ENCODE assay signal across 1 cellular context in genomic region chr4:8547108-8547911, GRCh38.
TF ChIP-seq lines count a peak whose summit lies in the region.

No MANE protein-coding gene starts in this region.

TF ChIP-seq in K562, 482 proteins besides CTCF, POLR2A, EP300 and RAD21 (continued from another document and continues in another):
- TF ChIP-seq, protein P1, sequence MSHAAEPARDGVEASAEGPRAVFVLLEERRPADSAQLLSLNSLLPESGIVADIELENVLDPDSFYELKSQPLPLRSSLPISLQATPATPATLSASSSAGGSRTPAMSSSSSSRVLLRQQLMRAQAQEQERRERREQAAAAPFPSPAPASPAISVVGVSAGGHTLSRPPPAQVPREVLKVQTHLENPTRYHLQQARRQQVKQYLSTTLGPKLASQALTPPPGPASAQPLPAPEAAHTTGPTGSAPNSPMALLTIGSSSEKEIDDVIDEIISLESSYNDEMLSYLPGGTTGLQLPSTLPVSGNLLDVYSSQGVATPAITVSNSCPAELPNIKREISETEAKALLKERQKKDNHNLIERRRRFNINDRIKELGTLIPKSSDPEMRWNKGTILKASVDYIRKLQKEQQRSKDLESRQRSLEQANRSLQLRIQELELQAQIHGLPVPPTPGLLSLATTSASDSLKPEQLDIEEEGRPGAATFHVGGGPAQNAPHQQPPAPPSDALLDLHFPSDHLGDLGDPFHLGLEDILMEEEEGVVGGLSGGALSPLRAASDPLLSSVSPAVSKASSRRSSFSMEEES (CRISPR knock-in tag; IDR thresholded peaks at IDR 0.05), result no peak
- no peak for TF ChIP-seq HDAC3 (IDR thresholded peaks at IDR 0.05; ENCODE audit: borderline replicate concordance, partially characterized antibody)
- TF ChIP-seq, protein P2, sequence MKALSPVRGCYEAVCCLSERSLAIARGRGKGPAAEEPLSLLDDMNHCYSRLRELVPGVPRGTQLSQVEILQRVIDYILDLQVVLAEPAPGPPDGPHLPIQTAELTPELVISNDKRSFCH (CRISPR knock-in tag; IDR thresholded peaks at IDR 0.05), result no peak
- TF ChIP-seq, protein P2 (tag; IDR thresholded peaks at IDR 0.05), result no peak
- TF ChIP-seq ZNF398 (CRISPR knock-in tag; IDR thresholded peaks at IDR 0.05), result no peak
- no peak for TF ChIP-seq DNMT1 (IDR thresholded peaks at IDR 0.05)
- no peak for TF ChIP-seq ZNF253 (CRISPR knock-in tag; conservative IDR thresholded peaks at IDR 0.05)
- TF ChIP-seq, protein P3, sequence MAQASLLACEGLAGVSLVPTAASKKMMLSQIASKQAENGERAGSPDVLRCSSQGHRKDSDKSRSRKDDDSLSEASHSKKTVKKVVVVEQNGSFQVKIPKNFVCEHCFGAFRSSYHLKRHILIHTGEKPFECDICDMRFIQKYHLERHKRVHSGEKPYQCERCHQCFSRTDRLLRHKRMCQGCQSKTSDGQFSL (CRISPR knock-in tag; IDR thresholded peaks at IDR 0.05), result no peak
- TF ChIP-seq, protein P3 (tag; IDR thresholded peaks at IDR 0.05), result no peak
- no peak for TF ChIP-seq YY1 (IDR thresholded peaks at IDR 0.05; ENCODE audit: borderline replicate concordance in 1 of 3, control insufficient read depth in 1 of 3, extremely low read depth in 1 of 3, insufficient read depth in 3 of 3, insufficient read length in 1 of 3, insufficient replicate concordance in 2 of 3, low read depth in 1 of 3, low read length in 2 of 3)
- TF ChIP-seq MECOM (CRISPR knock-in tag; IDR thresholded peaks at IDR 0.05), result no peak
- no peak for TF ChIP-seq SMARCB1 (IDR thresholded peaks at IDR 0.05; ENCODE audit: insufficient read length, low read depth)
- TF ChIP-seq GATAD2A (IDR thresholded peaks at IDR 0.05), result no peak; the same call in 1 of the 2 replicates
- TF ChIP-seq ETS2 (tag; IDR thresholded peaks at IDR 0.05; ENCODE audit: borderline replicate concordance, poor library complexity, severe bottlenecking), result no peak
- TF ChIP-seq ZNF354B (CRISPR knock-in tag; IDR thresholded peaks at IDR 0.05), result no peak
- TF ChIP-seq, protein P4, sequence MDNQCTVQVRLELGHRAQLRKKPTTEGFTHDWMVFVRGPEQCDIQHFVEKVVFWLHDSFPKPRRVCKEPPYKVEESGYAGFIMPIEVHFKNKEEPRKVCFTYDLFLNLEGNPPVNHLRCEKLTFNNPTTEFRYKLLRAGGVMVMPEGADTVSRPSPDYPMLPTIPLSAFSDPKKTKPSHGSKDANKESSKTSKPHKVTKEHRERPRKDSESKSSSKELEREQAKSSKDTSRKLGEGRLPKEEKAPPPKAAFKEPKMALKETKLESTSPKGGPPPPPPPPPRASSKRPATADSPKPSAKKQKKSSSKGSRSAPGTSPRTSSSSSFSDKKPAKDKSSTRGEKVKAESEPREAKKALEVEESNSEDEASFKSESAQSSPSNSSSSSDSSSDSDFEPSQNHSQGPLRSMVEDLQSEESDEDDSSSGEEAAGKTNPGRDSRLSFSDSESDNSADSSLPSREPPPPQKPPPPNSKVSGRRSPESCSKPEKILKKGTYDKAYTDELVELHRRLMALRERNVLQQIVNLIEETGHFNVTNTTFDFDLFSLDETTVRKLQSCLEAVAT (IDR thresholded peaks at IDR 0.05), result no peak
- TF ChIP-seq, protein P5, sequence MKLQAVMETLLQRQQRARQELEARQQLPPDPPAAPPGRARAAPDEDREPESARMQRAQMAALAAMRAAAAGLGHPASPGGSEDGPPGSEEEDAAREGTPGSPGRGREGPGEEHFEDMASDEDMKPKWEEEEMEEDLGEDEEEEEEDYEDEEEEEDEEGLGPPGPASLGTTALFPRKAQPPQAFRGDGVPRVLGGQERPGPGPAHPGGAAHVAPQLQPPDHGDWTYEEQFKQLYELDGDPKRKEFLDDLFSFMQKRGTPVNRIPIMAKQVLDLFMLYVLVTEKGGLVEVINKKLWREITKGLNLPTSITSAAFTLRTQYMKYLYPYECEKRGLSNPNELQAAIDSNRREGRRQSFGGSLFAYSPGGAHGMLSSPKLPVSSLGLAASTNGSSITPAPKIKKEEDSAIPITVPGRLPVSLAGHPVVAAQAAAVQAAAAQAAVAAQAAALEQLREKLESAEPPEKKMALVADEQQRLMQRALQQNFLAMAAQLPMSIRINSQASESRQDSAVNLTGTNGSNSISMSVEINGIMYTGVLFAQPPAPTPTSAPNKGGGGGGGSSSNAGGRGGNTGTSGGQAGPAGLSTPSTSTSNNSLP (IDR thresholded peaks at IDR 0.05; ENCODE audit: borderline replicate concordance, low read depth, low read length), result peak; percentile 42; the same call in 1 of the 2 replicates
- TF ChIP-seq STAT6 (CRISPR knock-in tag; IDR thresholded peaks at IDR 0.05), result no peak
- TF ChIP-seq TAF9B (IDR thresholded peaks at IDR 0.05; ENCODE audit: partially characterized antibody), result no peak
- TF ChIP-seq, protein P6, sequence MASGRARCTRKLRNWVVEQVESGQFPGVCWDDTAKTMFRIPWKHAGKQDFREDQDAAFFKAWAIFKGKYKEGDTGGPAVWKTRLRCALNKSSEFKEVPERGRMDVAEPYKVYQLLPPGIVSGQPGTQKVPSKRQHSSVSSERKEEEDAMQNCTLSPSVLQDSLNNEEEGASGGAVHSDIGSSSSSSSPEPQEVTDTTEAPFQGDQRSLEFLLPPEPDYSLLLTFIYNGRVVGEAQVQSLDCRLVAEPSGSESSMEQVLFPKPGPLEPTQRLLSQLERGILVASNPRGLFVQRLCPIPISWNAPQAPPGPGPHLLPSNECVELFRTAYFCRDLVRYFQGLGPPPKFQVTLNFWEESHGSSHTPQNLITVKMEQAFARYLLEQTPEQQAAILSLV (tag; IDR thresholded peaks at IDR 0.05), result no peak
- TF ChIP-seq ZNF3 (CRISPR knock-in tag; IDR thresholded peaks at IDR 0.05), result no peak
- no peak for TF ChIP-seq RHOXF2B (CRISPR knock-in tag; conservative IDR thresholded peaks at IDR 0.05)
- TF ChIP-seq, protein P7, sequence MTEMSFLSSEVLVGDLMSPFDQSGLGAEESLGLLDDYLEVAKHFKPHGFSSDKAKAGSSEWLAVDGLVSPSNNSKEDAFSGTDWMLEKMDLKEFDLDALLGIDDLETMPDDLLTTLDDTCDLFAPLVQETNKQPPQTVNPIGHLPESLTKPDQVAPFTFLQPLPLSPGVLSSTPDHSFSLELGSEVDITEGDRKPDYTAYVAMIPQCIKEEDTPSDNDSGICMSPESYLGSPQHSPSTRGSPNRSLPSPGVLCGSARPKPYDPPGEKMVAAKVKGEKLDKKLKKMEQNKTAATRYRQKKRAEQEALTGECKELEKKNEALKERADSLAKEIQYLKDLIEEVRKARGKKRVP (CRISPR knock-in tag; IDR thresholded peaks at IDR 0.05), result no peak
- no peak for TF ChIP-seq ERF (CRISPR knock-in tag; IDR thresholded peaks at IDR 0.05)
- peak; percentile 95 for TF ChIP-seq MAFG (tag; conservative IDR thresholded peaks at IDR 0.05)
- 0 out of 2 replicates have a peak, but pooled peaks have one; percentile 24 for TF ChIP-seq CREM (IDR thresholded peaks at IDR 0.05; ENCODE audit: low read depth)
- TF ChIP-seq ARNT (IDR thresholded peaks at IDR 0.05), result no peak
- TF ChIP-seq ZNF780A (CRISPR knock-in tag; IDR thresholded peaks at IDR 0.05), result no peak
- peak in 1 of 2 experiments; percentile 84; a peak in 2 of 4 replicates for TF ChIP-seq MAZ (CRISPR knock-in tag; conservative IDR thresholded peaks at IDR 0.05 in 1 of 2, IDR thresholded peaks at IDR 0.05 in 1 of 2)
- no peak for TF ChIP-seq NELFE (IDR thresholded peaks at IDR 0.05; ENCODE audit: insufficient read depth, insufficient read length)
- TF ChIP-seq IFI16 (CRISPR knock-in tag; IDR thresholded peaks at IDR 0.05), result no peak
- TF ChIP-seq NFATC3 (IDR thresholded peaks at IDR 0.05), result no peak
- peak; percentile 68 for TF ChIP-seq EP400 (IDR thresholded peaks at IDR 0.05)
- no peak for TF ChIP-seq NR4A1 (CRISPR knock-in tag; IDR thresholded peaks at IDR 0.05)
- TF ChIP-seq NR4A1 (tag; IDR thresholded peaks at IDR 0.05), result no peak; the same call in 1 of the 2 replicates
- no peak for TF ChIP-seq SMAD3 (CRISPR knock-in tag; conservative IDR thresholded peaks at IDR 0.05)
- no peak for TF ChIP-seq MTA2 (IDR thresholded peaks at IDR 0.05; ENCODE audit: low read depth)
- no peak for TF ChIP-seq ZNF696 (CRISPR knock-in tag; conservative IDR thresholded peaks at IDR 0.05)
- no peak for TF ChIP-seq ZNF655 (CRISPR knock-in tag; IDR thresholded peaks at IDR 0.05)
- no peak for TF ChIP-seq ETV6 (IDR thresholded peaks at IDR 0.05; ENCODE audit: borderline replicate concordance in 1 of 2, low read depth in 2 of 2, low read length in 1 of 2)
- TF ChIP-seq ETV6 (CRISPR knock-in tag; IDR thresholded peaks at IDR 0.05; ENCODE audit: borderline replicate concordance), result no peak
- peak; percentile 36; the same call in 1 of the 2 replicates for TF ChIP-seq SMC3 (conservative IDR thresholded peaks at IDR 0.05; ENCODE audit: insufficient read depth, low read depth, low read length)
- peak; percentile 82 for TF ChIP-seq ARID1B (IDR thresholded peaks at IDR 0.05)
- no peak for TF ChIP-seq PTTG1 (tag; IDR thresholded peaks at IDR 0.05; ENCODE audit: low read depth)
- TF ChIP-seq ZEB2 (IDR thresholded peaks at IDR 0.05), result no peak
- TF ChIP-seq DIDO1 (tag; IDR thresholded peaks at IDR 0.05; ENCODE audit: low read depth), result no peak
- no peak for TF ChIP-seq RBM14 (IDR thresholded peaks at IDR 0.05; ENCODE audit: borderline replicate concordance, insufficient read depth, low read depth, low read length)
- TF ChIP-seq RFX7 (CRISPR knock-in tag; IDR thresholded peaks at IDR 0.05), result no peak
- TF ChIP-seq, protein P8, sequence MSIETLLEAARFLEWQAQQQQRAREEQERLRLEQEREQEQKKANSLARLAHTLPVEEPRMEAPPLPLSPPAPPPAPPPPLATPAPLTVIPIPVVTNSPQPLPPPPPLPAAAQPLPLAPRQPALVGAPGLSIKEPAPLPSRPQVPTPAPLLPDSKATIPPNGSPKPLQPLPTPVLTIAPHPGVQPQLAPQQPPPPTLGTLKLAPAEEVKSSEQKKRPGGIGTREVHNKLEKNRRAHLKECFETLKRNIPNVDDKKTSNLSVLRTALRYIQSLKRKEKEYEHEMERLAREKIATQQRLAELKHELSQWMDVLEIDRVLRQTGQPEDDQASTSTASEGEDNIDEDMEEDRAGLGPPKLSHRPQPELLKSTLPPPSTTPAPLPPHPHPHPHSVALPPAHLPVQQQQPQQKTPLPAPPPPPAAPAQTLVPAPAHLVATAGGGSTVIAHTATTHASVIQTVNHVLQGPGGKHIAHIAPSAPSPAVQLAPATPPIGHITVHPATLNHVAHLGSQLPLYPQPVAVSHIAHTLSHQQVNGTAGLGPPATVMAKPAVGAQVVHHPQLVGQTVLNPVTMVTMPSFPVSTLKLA (conservative IDR thresholded peaks at IDR 0.05), result no peak; a peak in 1 of 4 replicates
- TF ChIP-seq TSC22D4 (tag; IDR thresholded peaks at IDR 0.05), result no peak
- TF ChIP-seq, protein P9, sequence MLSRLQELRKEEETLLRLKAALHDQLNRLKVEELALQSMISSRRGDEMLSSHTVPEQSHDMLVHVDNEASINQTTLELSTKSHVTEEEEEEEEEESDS (CRISPR knock-in tag; IDR thresholded peaks at IDR 0.05), result no peak
